13 cellular contexts compared by ENCODE assay signal in genomic region chr19:5926641-5927438, GRCh38. TPM values are rescaled to one million over a fixed set of nuclear protein-coding genes. Genes with fewer than 3 reads are reported as not detected.
DNase-seq lines count a peak whose midpoint lies in the region; ATAC-seq and TF ChIP-seq lines count a peak whose summit lies in the region.
"Had no signal": no experiment of that assay in that cellular context is flagged by ENCODE, and none has a peak within 500 bp of the region (broad histone marks: within the 10 kb centered on the region; RNA-seq: fewer than 3 reads in every experiment).

No MANE protein-coding gene starts in this region.

- H3K4me1 ChIP-seq in breast epithelium (no peaks in the 10 kb centered on the region), aorta (ENCODE audit: control insufficient read depth in 1 of 2, insufficient read depth in 2 of 2, low read length in 2 of 2) (no peaks in the 10 kb centered on the region)

- H3K36me3 Mint-ChIP-seq in MCF 10A (ENCODE audit: insufficient read depth, unreplicated experiment) = peaks cover 51% of the 10 kb centered on the region

- TF ChIP-seq POLR2A in breast epithelium (IDR thresholded peaks at IDR 0.05) = no peak

- H3K36me3 ChIP-seq in breast epithelium (peaks cover 18% of the 10 kb centered on the region), aorta (ENCODE audit: control insufficient read depth in 1 of 2, insufficient read depth in 2 of 2, low read length in 1 of 2) (peaks cover 0 to 8% of the 10 kb centered on the region in 2 donors)

- WGBS in aorta, 2 donors = 37% methylated on average over 14 of the region's 14 CpGs

- intact Hi-C loops in breast epithelium (cut with DNase I; ENCODE audit: low total_unique reads) = loop anchor here (5.0 kb wide), 1 partner anchor 940 kb away; no protein-coding TSS in a partner anchor
- intact Hi-C loops in MCF 10A (cut with micrococcal nuclease) = no loop called here
- intact Hi-C loops in aorta (cut with DNase I) = no loop called here

- POLR2A ChIA-PET in MCF 10A (lab: Yijun Ruan, JAX) = interaction anchor here (0.7 kb wide), 1 partner anchor 12 kb away, joined by 3 read pairs; no protein-coding TSS in a partner anchor

- peak; percentile 34 for ATAC-seq in omental fat pad (ENCODE audit: low FRiP score)
- peak; percentile 84 for ATAC-seq in aorta (ENCODE audit: low FRiP score)
- ATAC-seq in HG03521 (IDR thresholded peaks at IDR 0.05; ENCODE audit: unreplicated experiment) = no peak
- no peak for ATAC-seq in GM21737 (IDR thresholded peaks at IDR 0.05; ENCODE audit: unreplicated experiment)
- no peak for ATAC-seq in GM21786 (IDR thresholded peaks at IDR 0.05; ENCODE audit: unreplicated experiment)
- ATAC-seq: Panc1 had no signal

- H3K27me3 Mint-ChIP-seq in MCF 10A (ENCODE audit: insufficient read depth, unreplicated experiment) = no peaks in the 10 kb centered on the region

- TF ChIP-seq CTCF in breast epithelium (IDR thresholded peaks at IDR 0.05) (no peak), MCF 10A (IDR thresholded peaks at IDR 0.05; ENCODE audit: unreplicated experiment) (no peak), foreskin fibroblast (IDR thresholded peaks at IDR 0.05; ENCODE audit: low read depth, low read length) (no peak), omental fat pad (IDR thresholded peaks at IDR 0.05) (no peak)

- H3K4me3 ChIP-seq in breast epithelium = no peak overlapping the region
- peak overlapping the region in 1 of 2 donors; percentile 31 for H3K4me3 ChIP-seq in foreskin fibroblast (ENCODE audit: low read depth in 1 of 2, low read length in 2 of 2)
- H3K4me3 ChIP-seq in aorta (ENCODE audit: low read length in 2 of 2) = no peak overlapping the region

- H3K4me1 Mint-ChIP-seq in MCF 10A (ENCODE audit: insufficient read depth, unreplicated experiment) = no peaks in the 10 kb centered on the region

- H3K9me3 ChIP-seq in breast epithelium (no peaks in the 10 kb centered on the region), aorta (ENCODE audit: control insufficient read depth, low read length) (no peaks in the 10 kb centered on the region)

- H3K27me3 ChIP-seq in breast epithelium (no peaks in the 10 kb centered on the region), aorta (ENCODE audit: control insufficient read depth in 1 of 2, insufficient read depth in 2 of 2, low read length in 1 of 2) (no peaks in the 10 kb centered on the region)

- peak overlapping the region; percentile 73 to 90 for H3K27ac ChIP-seq in breast epithelium
- H3K27ac ChIP-seq in aorta (ENCODE audit: low read depth in 1 of 2, low read length in 2 of 2) = peak overlapping the region in 1 of 2 donors; percentile 22

- no TSS peak for BruUV-seq in MCF 10A (replicated peaks; lab: Mats Ljungman, UMichigan)

- peak; percentile 52 to 57 for DNase-seq in breast epithelium (ENCODE audit: low spot score in 2 of 2)
- DNase-seq in MCF 10A (ENCODE audit: unreplicated experiment) = no peak
- DNase-seq in foreskin fibroblast = peak; percentile 86 to 97
- no peak for DNase-seq in omental fat pad (ENCODE audit: low spot score)
- peak in 1 of 2 donors; percentile 73 for DNase-seq in aorta
- DNase-seq: activated CD4-positive, CD25-positive, alpha-beta regulatory T cell treated with anti-CD3 and anti-CD28 coated beads, Interleukin-2, amount 50 U/mL, for 72 hours had no signal

- H3K4me3 Mint-ChIP-seq in MCF 10A (ENCODE audit: unreplicated experiment) = no peak overlapping the region

- CTCF ChIA-PET in MCF 10A (lab: Yijun Ruan, JAX) = no interaction called here

- no peaks in the 10 kb centered on the region for H3K9me3 Mint-ChIP-seq in MCF 10A (ENCODE audit: unreplicated experiment)

- no peak overlapping the region for H3K27ac Mint-ChIP-seq in MCF 10A (ENCODE audit: low read depth, unreplicated experiment)

RNA-seq across cellular contexts. Expression of gene CAPS, which starts 12.8 kb away (rescaled TPM):
- total RNA-seq in breast epithelium = 10 to 100 TPM in 2 of 3 donors, 1 to 10 TPM in 1; 9.4 to 19.0 (median 16.4) TPM
- 7.3 and 8.5 TPM in 2 replicates for total RNA-seq in MCF 10A (2022)
- 1 to 10 TPM; 2.3 to 9.0 (median 4.6) TPM for total RNA-seq in omental fat pad
- total RNA-seq in aorta = 10 to 100 TPM in 1 of 2 donors, 1 to 10 TPM in 1; 9.4 to 14.0 TPM
- polyA plus RNA-seq in aorta = 10 to 100 TPM in 1 of 2 donors, 1 to 10 TPM in 1; 9.3 to 70.9 TPM

RNA-seq across cellular contexts. Expression of gene VMAC, which starts 22.2 kb away (rescaled TPM):
- 10 to 100 TPM in 1 of 3 donors, 1 to 10 TPM in 2; 6.1 to 11.8 (median 9.2) TPM for total RNA-seq in breast epithelium
- total RNA-seq in MCF 10A (2022) = 6.6 and 7.0 TPM in 2 replicates
- total RNA-seq in omental fat pad = 10 to 100 TPM in 1 of 4 donors, 1 to 10 TPM in 3; 2.0 to 10.4 (median 4.6) TPM
- total RNA-seq in aorta = 1 to 10 TPM; 3.9 to 9.2 TPM
- polyA plus RNA-seq in aorta = 1 to 10 TPM; 1.9 to 6.9 TPM

RNA-seq across cellular contexts. Expression of gene NDUFA11, which starts 23.2 kb away (rescaled TPM):
- 100 to 1,000 TPM; 186 to 278 (median 186) TPM for total RNA-seq in breast epithelium
- 239 and 243 TPM in 2 replicates for total RNA-seq in MCF 10A (2022)
- total RNA-seq in omental fat pad = 100 to 1,000 TPM; 134 to 234 (median 190) TPM
- 100 to 1,000 TPM; 138 to 151 TPM for total RNA-seq in aorta
- 100 to 1,000 TPM; 326 to 405 TPM for polyA plus RNA-seq in aorta

RNA-seq across cellular contexts. Expression of gene RANBP3, which starts 51.1 kb away (rescaled TPM):
- total RNA-seq in breast epithelium (10 to 100 TPM; 54.4 to 66.2 (median 64.9) TPM), MCF 10A (2022) (57.9 and 59.5 TPM in 2 replicates), omental fat pad (10 to 100 TPM; 43.8 to 60.1 (median 45.9) TPM), aorta (10 to 100 TPM; 57.9 to 63.2 TPM)
- polyA plus RNA-seq in aorta = 10 to 100 TPM; 19.5 to 43.3 TPM

RNA-seq across cellular contexts. Expression of gene FUT5, which starts 56.5 kb away (rescaled TPM):
- not detected for total RNA-seq in breast epithelium
- not detected in 2 replicates for total RNA-seq in MCF 10A (2022)
- not detected for total RNA-seq in omental fat pad
- total RNA-seq in aorta = not detected
- polyA plus RNA-seq in aorta = not detected
- total RNA-seq: A172, lung microvascular endothelial cell had no signal
- polyA plus RNA-seq: thymus had no signal

Comparison
In these comparisons a context has a peak if more than half of its experiments do, and no peak if none do; other contexts are left out.
1. DNase-seq: peak in breast epithelium (2 of 2) and foreskin fibroblast (2 of 2); none in MCF 10A (single experiment) and omental fat pad (single experiment).
2. ATAC-seq: peak in omental fat pad (single experiment) and aorta (single experiment); none in HG03521 (single experiment), GM21737 (single experiment) and GM21786 (single experiment).